ENCODE assay signal across 1 cellular context in the genomic region with DNA sequence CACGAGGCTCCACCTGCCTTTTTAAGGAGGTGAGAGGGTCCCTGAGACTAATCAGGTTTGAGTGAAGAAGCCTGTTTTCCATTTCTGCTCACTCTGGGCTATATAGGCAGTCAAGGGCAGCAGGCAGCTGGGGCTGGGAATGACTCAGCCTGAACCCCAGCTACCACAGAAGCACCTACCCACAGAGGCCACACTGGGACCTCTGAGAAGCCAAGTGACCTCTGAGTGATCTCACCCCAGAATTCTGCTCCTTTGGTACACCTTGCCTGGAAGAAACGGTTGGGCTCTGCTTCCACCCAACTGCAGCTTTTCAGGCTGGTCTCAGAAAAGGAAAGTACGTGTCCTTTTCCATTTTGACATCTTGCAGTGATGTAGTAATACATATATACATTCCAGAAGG.
TF ChIP-seq lines count a peak whose summit lies in the region.

No MANE protein-coding gene starts in this region.

TF ChIP-seq in HCT116, 20 proteins besides CTCF, POLR2A, EP300 and RAD21 (continued from another document):
- TF ChIP-seq POLR2AphosphoS5 (IDR thresholded peaks at IDR 0.05; ENCODE audit: low read depth, low read length): no peak
- TF ChIP-seq JUND (IDR thresholded peaks at IDR 0.05): no peak
- no peak for TF ChIP-seq FOSL1 (IDR thresholded peaks at IDR 0.05; ENCODE audit: low read depth)
- TF ChIP-seq SRF (IDR thresholded peaks at IDR 0.05; ENCODE audit: low read depth): no peak
- no peak for TF ChIP-seq ZFX (IDR thresholded peaks at IDR 0.05)
- no peak for TF ChIP-seq ELF1 (IDR thresholded peaks at IDR 0.05; ENCODE audit: borderline replicate concordance, low read depth)
- TF ChIP-seq CBX3 (IDR thresholded peaks at IDR 0.05; ENCODE audit: low read depth): no peak
- TF ChIP-seq TCF7L2 (IDR thresholded peaks at IDR 0.05; ENCODE audit: borderline replicate concordance, extremely low read depth, insufficient read depth, insufficient read length): no peak
- no peak for TF ChIP-seq CEBPB (IDR thresholded peaks at IDR 0.05; ENCODE audit: low read depth)
- no peak for TF ChIP-seq SIN3A (IDR thresholded peaks at IDR 0.05; ENCODE audit: low read depth)
- TF ChIP-seq, protein P1, sequence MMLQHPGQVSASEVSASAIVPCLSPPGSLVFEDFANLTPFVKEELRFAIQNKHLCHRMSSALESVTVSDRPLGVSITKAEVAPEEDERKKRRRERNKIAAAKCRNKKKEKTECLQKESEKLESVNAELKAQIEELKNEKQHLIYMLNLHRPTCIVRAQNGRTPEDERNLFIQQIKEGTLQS (IDR thresholded peaks at IDR 0.05): no peak
